Comparison of ENCODE assay signal across 18 cellular contexts in the genomic region with DNA sequence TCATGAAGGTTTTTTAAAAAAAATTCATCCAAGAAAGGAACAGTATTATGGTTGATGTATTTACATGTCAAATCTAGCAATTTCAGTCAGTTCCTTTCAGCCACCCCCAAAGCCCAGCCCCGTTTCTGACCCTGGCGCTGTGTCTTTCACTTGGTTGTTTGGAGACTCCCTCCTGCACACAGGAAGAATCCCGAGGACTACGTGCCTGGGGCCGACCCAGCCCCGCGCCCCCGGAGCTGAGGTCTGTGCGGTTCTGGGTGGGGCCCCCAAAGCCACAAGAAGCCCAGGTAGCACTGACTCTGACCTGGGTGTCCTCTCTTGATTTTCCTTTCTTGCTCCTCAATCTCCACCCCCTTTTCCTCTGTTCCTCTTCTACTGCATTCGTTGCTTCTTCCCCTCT.
"Had no signal": no experiment of that assay in that cellular context is flagged by ENCODE, and none has a peak within 500 bp of the region (broad histone marks: within the 10 kb centered on the region; RNA-seq: fewer than 3 reads in every experiment).

No MANE protein-coding gene starts in this region.

- H3K4me1 ChIP-seq: gastrocnemius medialis, left lung had no signal

- H3K4me3 Mint-ChIP-seq: activated B cell treated with CpG ODN at 0.5 μM for 24 hours; activated T-helper 17 cell treated with anti-CD3 and anti-CD28 coated beads, Interleukin-2, amount 50 U/mL, for 72 hours; stimulated activated naive B cell treated with anti-CD40 and anti-IgM and Interleukin-4, amounts not matched to agents 10 μg/mL and 1 μg/mL and 100 μg/mL, for 72 hours had no signal

- H3K27ac Mint-ChIP-seq: activated B cell treated with CpG ODN at 0.5 μM for 24 hours; stimulated activated naive B cell treated with anti-CD40 and anti-IgM and Interleukin-4, amounts not matched to agents 10 μg/mL and 1 μg/mL and 100 μg/mL, for 72 hours had no signal

- H3K9me3 Mint-ChIP-seq: activated B cell treated with CpG ODN at 0.5 μM for 24 hours; activated T-helper 17 cell treated with anti-CD3 and anti-CD28 coated beads, Interleukin-2, amount 50 U/mL, for 72 hours had no signal

- H3K27me3 ChIP-seq: gastrocnemius medialis, heart left ventricle, left lung, spleen, thyroid gland had no signal

- ATAC-seq: activated T-helper 17 cell treated with anti-CD3 and anti-CD28 coated beads, Interleukin-2, amount 50 U/mL, for 72 hours; esophagus mucosa; gastrocnemius medialis; left lung; stimulated activated naive B cell treated with anti-CD40 and anti-IgM and Interleukin-4, amounts not matched to agents 10 μg/mL and 1 μg/mL and 100 μg/mL, for 72 hours had no signal

- H3K4me3 ChIP-seq: gastrocnemius medialis, heart left ventricle, left lung, SK-N-MC, spleen, thyroid gland had no signal

- H3K9me3 ChIP-seq: gastrocnemius medialis, heart left ventricle, left lung, spleen, thyroid gland had no signal

- H3K27me3 Mint-ChIP-seq: activated B cell treated with CpG ODN at 0.5 μM for 24 hours; activated T-helper 17 cell treated with anti-CD3 and anti-CD28 coated beads, Interleukin-2, amount 50 U/mL, for 72 hours; stimulated activated naive B cell treated with anti-CD40 and anti-IgM and Interleukin-4, amounts not matched to agents 10 μg/mL and 1 μg/mL and 100 μg/mL, for 72 hours had no signal

- DNase-seq: activated B cell treated with CpG ODN at 0.5 μM for 24 hours; activated CD4-positive, alpha-beta T cell treated with anti-CD3 and anti-CD28 coated beads for 48 hours; activated CD8-positive, alpha-beta memory T cell treated with anti-CD3 and anti-CD28 coated beads for 24 hours; activated CD8-positive, alpha-beta memory T cell treated with anti-CD3 and anti-CD28 coated beads, Interleukin-2, amount 50 U/mL, for 48 hours; activated naive CD4-positive, alpha-beta T cell; cortex of kidney; gastrocnemius medialis; heart left ventricle; kidney; left lung; mammary epithelial cell; spleen; stimulated activated CD4-positive, alpha-beta T cell treated with anti-CD3 and anti-CD28 coated beads, Interleukin-4, amount 100 ng/mL, for 4 hours; stimulated activated naive B cell treated with anti-CD40 and anti-IgM and Interleukin-4, amounts not matched to agents 10 μg/mL and 1 μg/mL and 100 μg/mL, for 72 hours; thyroid gland had no signal

- H3K27ac ChIP-seq: gastrocnemius medialis, heart left ventricle, left lung, SK-N-MC, spleen, thyroid gland had no signal
